Comparison of ENCODE assay signal across 9 cellular contexts in the genomic region with DNA sequence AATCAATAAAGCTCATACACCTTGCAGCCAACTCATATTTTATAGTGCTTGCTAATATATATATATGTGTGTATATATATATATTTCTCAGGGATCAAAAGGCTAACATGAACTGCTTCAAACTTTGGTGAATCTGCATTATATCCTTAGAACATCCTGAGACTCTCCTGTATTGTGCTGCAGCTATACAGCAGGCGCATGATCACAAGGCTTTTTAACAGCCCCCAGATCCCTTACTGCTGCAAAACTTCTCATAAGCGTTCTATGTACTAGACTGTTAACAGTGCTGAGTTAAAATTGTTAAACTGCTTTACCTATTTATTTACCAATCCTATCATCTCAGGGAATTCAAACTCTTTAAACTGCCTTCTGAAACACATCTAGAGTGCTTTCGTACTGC. TPM values are rescaled to one million over a fixed set of nuclear protein-coding genes. Genes with fewer than 3 reads are reported as not detected.
DNase-seq lines count a peak whose midpoint lies in the region; ATAC-seq, FAIRE-seq and TF ChIP-seq lines count a peak whose summit lies in the region.
"Had no signal": no experiment of that assay in that cellular context is flagged by ENCODE, and none has a peak within 500 bp of the region (broad histone marks: within the 10 kb centered on the region; RNA-seq: fewer than 3 reads in every experiment).

No MANE protein-coding gene starts in this region.

- H3K9ac ChIP-seq in iPS-15b (ENCODE audit: low read depth, low read length), result peak overlapping the region; percentile 99

- no peaks in the 10 kb centered on the region for H3K9me3 ChIP-seq in iPS-15b (ENCODE audit: control insufficient read depth, insufficient read depth, low read length)

- H3K36me3 ChIP-seq in iPS-15b (ENCODE audit: control insufficient read depth, insufficient read depth, low read length), result peaks cover 2% of the 10 kb centered on the region

- DNase-seq in activated T-cell treated with anti-CD3 and anti-CD28 coated beads, Interleukin-2, amount 50 U/mL, for 24 hours, result no peak
- DNase-seq in activated T-cell treated with anti-CD3 and anti-CD28 coated beads, Interleukin-2, amount 50 U/mL, for 1 hour, result no peak
- no peak for DNase-seq in activated B cell treated with CpG ODN at 0.5 μM for 24 hours
- no peak for DNase-seq in stimulated activated naive CD8-positive, alpha-beta T cell treated with anti-CD3 and anti-CD28 coated beads, Interleukin-15, amount 100 ng/mL, for 72 hours
- DNase-seq in left colon, result no peak
- no peak for DNase-seq in D721Med (ENCODE audit: insufficient read length, low spot score)

- peaks cover 27% of the 10 kb centered on the region for H3K36me3 Mint-ChIP-seq in activated T-cell treated with anti-CD3 and anti-CD28 coated beads, Interleukin-2, amount 50 U/mL, for 24 hours (ENCODE audit: low read depth)
- H3K36me3 Mint-ChIP-seq in activated B cell treated with CpG ODN at 0.5 μM for 24 hours (ENCODE audit: low read depth), result peaks cover 14% of the 10 kb centered on the region

- POLR2A ChIA-PET in activated B cell treated with CpG ODN at 0.5 μM for 24 hours (lab: Charles Lee), result no interaction called here

- ATAC-seq in activated B cell treated with CpG ODN at 0.5 μM for 24 hours (ENCODE audit: low read depth), result no peak
- no peak for ATAC-seq in stimulated activated naive CD8-positive, alpha-beta T cell treated with anti-CD3 and anti-CD28 coated beads, Interleukin-15, amount 100 ng/mL, for 72 hours
- no peak for ATAC-seq in left colon
- no peak for ATAC-seq in HG02884 (IDR thresholded peaks at IDR 0.05; ENCODE audit: unreplicated experiment)

- no peaks in the 10 kb centered on the region for H3K9me3 Mint-ChIP-seq in activated T-cell treated with anti-CD3 and anti-CD28 coated beads, Interleukin-2, amount 50 U/mL, for 24 hours
- no peaks in the 10 kb centered on the region for H3K9me3 Mint-ChIP-seq in activated B cell treated with CpG ODN at 0.5 μM for 24 hours
- no peaks in the 10 kb centered on the region for H3K9me3 Mint-ChIP-seq in stimulated activated naive CD8-positive, alpha-beta T cell treated with anti-CD3 and anti-CD28 coated beads, Interleukin-15, amount 100 ng/mL, for 72 hours

- H3K4me1 ChIP-seq in iPS-15b (ENCODE audit: control insufficient read depth, insufficient read depth, low read length), result peaks cover 6% of the 10 kb centered on the region

- peaks cover 55% of the 10 kb centered on the region for H3K4me1 Mint-ChIP-seq in activated T-cell treated with anti-CD3 and anti-CD28 coated beads, Interleukin-2, amount 50 U/mL, for 24 hours (ENCODE audit: low read depth)
- H3K4me1 Mint-ChIP-seq in activated B cell treated with CpG ODN at 0.5 μM for 24 hours, result peaks cover 52% of the 10 kb centered on the region
- H3K4me1 Mint-ChIP-seq in stimulated activated naive CD8-positive, alpha-beta T cell treated with anti-CD3 and anti-CD28 coated beads, Interleukin-15, amount 100 ng/mL, for 72 hours, result peaks cover 41% of the 10 kb centered on the region

- intact Hi-C loops in activated B cell treated with CpG ODN at 0.5 μM for 24 hours (cut with micrococcal nuclease), result loop anchor here (2.0 to 10.0 kb wide), 5 partner anchors 55 to 560 kb away; partner anchors contain the start of genes FZD2, HDAC5, NMT1 and TMEM101
- intact Hi-C loops in left colon (cut with DNase I, micrococcal nuclease), result no loop called here

- no peak for TF ChIP-seq CTCF in activated B cell treated with CpG ODN at 0.5 μM for 24 hours (IDR thresholded peaks at IDR 0.05)
- TF ChIP-seq CTCF in D721Med (IDR thresholded peaks at IDR 0.05; ENCODE audit: insufficient read depth, missing control alignments), result no peak

- FAIRE-seq in D721Med (lab: Jason Lieb, UNC), result no peak

- H3K27me3 ChIP-seq in iPS-15b (ENCODE audit: control insufficient read depth, insufficient read depth, low read length), result no peaks in the 10 kb centered on the region
- H3K27me3 ChIP-seq: foreskin keratinocyte had no signal

- peak overlapping the region; percentile 96 for H3K27ac Mint-ChIP-seq in activated T-cell treated with anti-CD3 and anti-CD28 coated beads, Interleukin-2, amount 50 U/mL, for 24 hours
- H3K27ac Mint-ChIP-seq in activated B cell treated with CpG ODN at 0.5 μM for 24 hours, result no peak overlapping the region
- H3K27ac Mint-ChIP-seq in stimulated activated naive CD8-positive, alpha-beta T cell treated with anti-CD3 and anti-CD28 coated beads, Interleukin-15, amount 100 ng/mL, for 72 hours, result peak overlapping the region; percentile 98 to 99

- no peaks in the 10 kb centered on the region for H3K27me3 Mint-ChIP-seq in activated T-cell treated with anti-CD3 and anti-CD28 coated beads, Interleukin-2, amount 50 U/mL, for 24 hours
- H3K27me3 Mint-ChIP-seq in activated B cell treated with CpG ODN at 0.5 μM for 24 hours, result peaks cover 4% of the 10 kb centered on the region
- no peaks in the 10 kb centered on the region for H3K27me3 Mint-ChIP-seq in stimulated activated naive CD8-positive, alpha-beta T cell treated with anti-CD3 and anti-CD28 coated beads, Interleukin-15, amount 100 ng/mL, for 72 hours

- CTCF ChIA-PET in activated B cell treated with CpG ODN at 0.5 μM for 24 hours (lab: Charles Lee), result no interaction called here

- H3K4me3 Mint-ChIP-seq in activated T-cell treated with anti-CD3 and anti-CD28 coated beads, Interleukin-2, amount 50 U/mL, for 24 hours, result peak overlapping the region; percentile 98
- peak overlapping the region; percentile 98 for H3K4me3 Mint-ChIP-seq in activated B cell treated with CpG ODN at 0.5 μM for 24 hours
- H3K4me3 Mint-ChIP-seq in stimulated activated naive CD8-positive, alpha-beta T cell treated with anti-CD3 and anti-CD28 coated beads, Interleukin-15, amount 100 ng/mL, for 72 hours, result peak overlapping the region; percentile 88 to 100

- H3K4me3 ChIP-seq in iPS-15b (ENCODE audit: low read depth, low read length), result peak overlapping the region; percentile 75

RNA-seq across cellular contexts. Expression of gene GPATCH8, which starts 1.3 kb away (rescaled TPM):
- 62.2 and 64.5 TPM in 2 replicates for total RNA-seq in activated B cell treated with CpG ODN at 0.5 μM for 24 hours
- total RNA-seq in left colon, result 10 to 100 TPM; 29.1 to 33.7 TPM

RNA-seq across cellular contexts. Expression of gene FZD2, which starts 55.4 kb away (rescaled TPM):
- 0.91 TPM in 2 replicates for total RNA-seq in activated B cell treated with CpG ODN at 0.5 μM for 24 hours
- total RNA-seq in left colon, result 1 to 10 TPM in 1 of 2 donors, under 1 TPM in 1; 0.31 to 1.6 TPM
